Comparison of ENCODE assay signal across 1 cellular context in the genomic region with DNA sequence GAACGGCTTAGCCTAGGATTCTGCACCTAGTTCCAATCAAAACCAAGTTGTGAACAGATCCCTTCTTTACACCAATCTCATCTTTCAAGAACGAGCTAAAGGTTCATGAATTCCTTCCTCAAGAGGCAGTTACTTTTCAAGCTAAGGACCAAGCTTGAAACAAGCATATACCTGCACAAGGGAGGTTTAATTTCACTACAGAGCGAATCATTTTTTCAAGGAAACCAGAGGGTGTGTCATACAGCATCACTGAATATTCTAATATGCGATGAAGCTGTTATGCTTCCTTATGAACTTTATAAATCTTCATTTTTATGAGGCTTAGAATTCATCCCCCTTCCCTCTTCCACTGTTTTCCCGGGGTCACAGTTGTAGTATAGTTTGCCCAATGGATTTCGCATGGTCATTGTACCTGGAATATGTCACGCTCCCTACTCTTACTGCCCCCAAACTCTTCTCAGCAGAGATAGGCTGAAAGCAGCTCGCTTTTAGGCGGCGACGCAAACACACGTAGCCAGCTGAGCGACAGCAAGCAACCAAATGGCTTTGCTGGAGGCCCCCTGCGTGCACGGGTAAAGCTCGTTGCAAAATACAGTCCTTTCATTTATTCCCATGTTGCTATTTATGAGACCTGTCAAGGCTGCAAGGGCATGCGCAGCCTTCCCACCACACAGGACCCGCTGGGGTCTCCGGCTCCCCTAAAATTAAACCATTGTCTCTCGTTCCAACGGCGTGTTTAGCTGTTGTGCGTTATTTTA.
TF ChIP-seq lines count a peak whose summit lies in the region.

No MANE protein-coding gene starts in this region.

TF ChIP-seq in K562, 482 proteins besides CTCF, POLR2A, EP300 and RAD21 (continued from another document and continues in another):
- TF ChIP-seq ZNF583 (CRISPR knock-in tag; IDR thresholded peaks at IDR 0.05) = no peak
- no peak for TF ChIP-seq ZNF707 (CRISPR knock-in tag; conservative IDR thresholded peaks at IDR 0.05)
- TF ChIP-seq NFXL1 (CRISPR knock-in tag; IDR thresholded peaks at IDR 0.05) = no peak
- TF ChIP-seq ZNF174 (CRISPR knock-in tag; IDR thresholded peaks at IDR 0.05) = no peak
- TF ChIP-seq CAMTA2 (CRISPR knock-in tag; conservative IDR thresholded peaks at IDR 0.05) = no peak
- peak; percentile 45 for TF ChIP-seq CXXC5 (CRISPR knock-in tag; IDR thresholded peaks at IDR 0.05)
- no peak for TF ChIP-seq ZNF146 (CRISPR knock-in tag; IDR thresholded peaks at IDR 0.05; ENCODE audit: unreplicated experiment)
- TF ChIP-seq ZNF780A (CRISPR knock-in tag; IDR thresholded peaks at IDR 0.05) = no peak
- no peak for TF ChIP-seq SMAD4 (CRISPR knock-in tag; conservative IDR thresholded peaks at IDR 0.05)
- TF ChIP-seq HEY1 (CRISPR knock-in tag; IDR thresholded peaks at IDR 0.05; ENCODE audit: borderline replicate concordance) = no peak
- peak; percentile 33; the same call in 1 of the 2 replicates for TF ChIP-seq CTBP1 (IDR thresholded peaks at IDR 0.05; ENCODE audit: borderline replicate concordance)
- TF ChIP-seq, protein P1, sequence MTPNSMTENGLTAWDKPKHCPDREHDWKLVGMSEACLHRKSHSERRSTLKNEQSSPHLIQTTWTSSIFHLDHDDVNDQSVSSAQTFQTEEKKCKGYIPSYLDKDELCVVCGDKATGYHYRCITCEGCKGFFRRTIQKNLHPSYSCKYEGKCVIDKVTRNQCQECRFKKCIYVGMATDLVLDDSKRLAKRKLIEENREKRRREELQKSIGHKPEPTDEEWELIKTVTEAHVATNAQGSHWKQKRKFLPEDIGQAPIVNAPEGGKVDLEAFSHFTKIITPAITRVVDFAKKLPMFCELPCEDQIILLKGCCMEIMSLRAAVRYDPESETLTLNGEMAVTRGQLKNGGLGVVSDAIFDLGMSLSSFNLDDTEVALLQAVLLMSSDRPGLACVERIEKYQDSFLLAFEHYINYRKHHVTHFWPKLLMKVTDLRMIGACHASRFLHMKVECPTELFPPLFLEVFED (CRISPR knock-in tag; conservative IDR thresholded peaks at IDR 0.05) = no peak
- TF ChIP-seq FOXK2 (conservative IDR thresholded peaks at IDR 0.05 in 1 of 2, IDR thresholded peaks at IDR 0.05 in 1 of 2; ENCODE audit: low read depth in 2 of 2) = peak; percentile 48 to 65; a peak in 2 of 4 replicates
- TF ChIP-seq, protein P2, sequence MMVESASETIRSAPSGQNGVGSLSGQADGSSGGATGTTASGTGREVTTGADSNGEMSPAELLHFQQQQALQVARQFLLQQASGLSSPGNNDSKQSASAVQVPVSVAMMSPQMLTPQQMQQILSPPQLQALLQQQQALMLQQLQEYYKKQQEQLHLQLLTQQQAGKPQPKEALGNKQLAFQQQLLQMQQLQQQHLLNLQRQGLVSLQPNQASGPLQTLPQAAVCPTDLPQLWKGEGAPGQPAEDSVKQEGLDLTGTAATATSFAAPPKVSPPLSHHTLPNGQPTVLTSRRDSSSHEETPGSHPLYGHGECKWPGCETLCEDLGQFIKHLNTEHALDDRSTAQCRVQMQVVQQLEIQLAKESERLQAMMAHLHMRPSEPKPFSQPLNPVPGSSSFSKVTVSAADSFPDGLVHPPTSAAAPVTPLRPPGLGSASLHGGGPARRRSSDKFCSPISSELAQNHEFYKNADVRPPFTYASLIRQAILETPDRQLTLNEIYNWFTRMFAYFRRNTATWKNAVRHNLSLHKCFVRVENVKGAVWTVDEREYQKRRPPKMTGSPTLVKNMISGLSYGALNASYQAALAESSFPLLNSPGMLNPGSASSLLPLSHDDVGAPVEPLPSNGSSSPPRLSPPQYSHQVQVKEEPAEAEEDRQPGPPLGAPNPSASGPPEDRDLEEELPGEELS (CRISPR knock-in tag; IDR thresholded peaks at IDR 0.05; ENCODE audit: borderline replicate concordance) = no peak
- TF ChIP-seq, protein P3, sequence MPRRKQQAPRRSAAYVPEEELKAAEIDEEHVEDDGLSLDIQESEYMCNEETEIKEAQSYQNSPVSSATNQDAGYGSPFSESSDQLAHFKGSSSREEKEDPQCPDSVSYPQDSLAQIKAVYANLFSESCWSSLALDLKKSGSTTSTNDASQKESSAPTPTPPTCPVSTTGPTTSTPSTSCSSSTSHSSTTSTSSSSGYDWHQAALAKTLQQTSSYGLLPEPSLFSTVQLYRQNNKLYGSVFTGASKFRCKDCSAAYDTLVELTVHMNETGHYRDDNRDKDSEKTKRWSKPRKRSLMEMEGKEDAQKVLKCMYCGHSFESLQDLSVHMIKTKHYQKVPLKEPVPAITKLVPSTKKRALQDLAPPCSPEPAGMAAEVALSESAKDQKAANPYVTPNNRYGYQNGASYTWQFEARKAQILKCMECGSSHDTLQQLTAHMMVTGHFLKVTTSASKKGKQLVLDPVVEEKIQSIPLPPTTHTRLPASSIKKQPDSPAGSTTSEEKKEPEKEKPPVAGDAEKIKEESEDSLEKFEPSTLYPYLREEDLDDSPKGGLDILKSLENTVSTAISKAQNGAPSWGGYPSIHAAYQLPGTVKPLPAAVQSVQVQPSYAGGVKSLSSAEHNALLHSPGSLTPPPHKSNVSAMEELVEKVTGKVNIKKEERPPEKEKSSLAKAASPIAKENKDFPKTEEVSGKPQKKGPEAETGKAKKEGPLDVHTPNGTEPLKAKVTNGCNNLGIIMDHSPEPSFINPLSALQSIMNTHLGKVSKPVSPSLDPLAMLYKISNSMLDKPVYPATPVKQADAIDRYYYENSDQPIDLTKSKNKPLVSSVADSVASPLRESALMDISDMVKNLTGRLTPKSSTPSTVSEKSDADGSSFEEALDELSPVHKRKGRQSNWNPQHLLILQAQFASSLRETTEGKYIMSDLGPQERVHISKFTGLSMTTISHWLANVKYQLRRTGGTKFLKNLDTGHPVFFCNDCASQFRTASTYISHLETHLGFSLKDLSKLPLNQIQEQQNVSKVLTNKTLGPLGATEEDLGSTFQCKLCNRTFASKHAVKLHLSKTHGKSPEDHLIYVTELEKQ (CRISPR knock-in tag; IDR thresholded peaks at IDR 0.05) = no peak
- TF ChIP-seq ZNF766 (CRISPR knock-in tag; conservative IDR thresholded peaks at IDR 0.05) = 0 out of 2 replicates have a peak, but pooled peaks have one; percentile 30
- TF ChIP-seq MAFG (tag; conservative IDR thresholded peaks at IDR 0.05) = peak; percentile 79
- TF ChIP-seq HDGF (IDR thresholded peaks at IDR 0.05) = no peak
- TF ChIP-seq, protein P4, sequence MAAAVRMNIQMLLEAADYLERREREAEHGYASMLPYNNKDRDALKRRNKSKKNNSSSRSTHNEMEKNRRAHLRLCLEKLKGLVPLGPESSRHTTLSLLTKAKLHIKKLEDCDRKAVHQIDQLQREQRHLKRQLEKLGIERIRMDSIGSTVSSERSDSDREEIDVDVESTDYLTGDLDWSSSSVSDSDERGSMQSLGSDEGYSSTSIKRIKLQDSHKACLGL (CRISPR knock-in tag; IDR thresholded peaks at IDR 0.05; ENCODE audit: borderline replicate concordance, poor library complexity, severe bottlenecking) = peak; percentile 29
- TF ChIP-seq CBX5 (IDR thresholded peaks at IDR 0.05; ENCODE audit: borderline replicate concordance, low read depth) = no peak
- TF ChIP-seq, protein P5, sequence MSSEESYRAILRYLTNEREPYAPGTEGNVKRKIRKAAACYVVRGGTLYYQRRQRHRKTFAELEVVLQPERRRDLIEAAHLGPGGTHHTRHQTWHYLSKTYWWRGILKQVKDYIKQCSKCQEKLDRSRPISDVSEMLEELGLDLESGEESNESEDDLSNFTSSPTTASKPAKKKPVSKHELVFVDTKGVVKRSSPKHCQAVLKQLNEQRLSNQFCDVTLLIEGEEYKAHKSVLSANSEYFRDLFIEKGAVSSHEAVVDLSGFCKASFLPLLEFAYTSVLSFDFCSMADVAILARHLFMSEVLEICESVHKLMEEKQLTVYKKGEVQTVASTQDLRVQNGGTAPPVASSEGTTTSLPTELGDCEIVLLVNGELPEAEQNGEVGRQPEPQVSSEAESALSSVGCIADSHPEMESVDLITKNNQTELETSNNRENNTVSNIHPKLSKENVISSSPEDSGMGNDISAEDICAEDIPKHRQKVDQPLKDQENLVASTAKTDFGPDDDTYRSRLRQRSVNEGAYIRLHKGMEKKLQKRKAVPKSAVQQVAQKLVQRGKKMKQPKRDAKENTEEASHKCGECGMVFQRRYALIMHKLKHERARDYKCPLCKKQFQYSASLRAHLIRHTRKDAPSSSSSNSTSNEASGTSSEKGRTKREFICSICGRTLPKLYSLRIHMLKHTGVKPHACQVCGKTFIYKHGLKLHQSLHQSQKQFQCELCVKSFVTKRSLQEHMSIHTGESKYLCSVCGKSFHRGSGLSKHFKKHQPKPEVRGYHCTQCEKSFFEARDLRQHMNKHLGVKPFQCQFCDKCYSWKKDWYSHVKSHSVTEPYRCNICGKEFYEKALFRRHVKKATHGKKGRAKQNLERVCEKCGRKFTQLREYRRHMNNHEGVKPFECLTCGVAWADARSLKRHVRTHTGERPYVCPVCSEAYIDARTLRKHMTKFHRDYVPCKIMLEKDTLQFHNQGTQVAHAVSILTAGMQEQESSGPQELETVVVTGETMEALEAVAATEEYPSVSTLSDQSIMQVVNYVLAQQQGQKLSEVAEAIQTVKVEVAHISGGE (CRISPR knock-in tag; IDR thresholded peaks at IDR 0.05) = no peak
- no peak for TF ChIP-seq GTF2A2 (tag; IDR thresholded peaks at IDR 0.05)
- TF ChIP-seq DDX20 (tag; IDR thresholded peaks at IDR 0.05; ENCODE audit: low read depth) = no peak
- no peak for TF ChIP-seq ZNF507 (tag; conservative IDR thresholded peaks at IDR 0.05)
- TF ChIP-seq, protein P6, sequence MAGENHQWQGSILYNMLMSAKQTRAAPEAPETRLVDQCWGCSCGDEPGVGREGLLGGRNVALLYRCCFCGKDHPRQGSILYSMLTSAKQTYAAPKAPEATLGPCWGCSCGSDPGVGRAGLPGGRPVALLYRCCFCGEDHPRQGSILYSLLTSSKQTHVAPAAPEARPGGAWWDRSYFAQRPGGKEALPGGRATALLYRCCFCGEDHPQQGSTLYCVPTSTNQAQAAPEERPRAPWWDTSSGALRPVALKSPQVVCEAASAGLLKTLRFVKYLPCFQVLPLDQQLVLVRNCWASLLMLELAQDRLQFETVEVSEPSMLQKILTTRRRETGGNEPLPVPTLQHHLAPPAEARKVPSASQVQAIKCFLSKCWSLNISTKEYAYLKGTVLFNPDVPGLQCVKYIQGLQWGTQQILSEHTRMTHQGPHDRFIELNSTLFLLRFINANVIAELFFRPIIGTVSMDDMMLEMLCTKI (IDR thresholded peaks at IDR 0.05; ENCODE audit: partially characterized antibody) = no peak
- TF ChIP-seq ATF7 (IDR thresholded peaks at IDR 0.05) = no peak
- no peak for TF ChIP-seq NCOA6 (IDR thresholded peaks at IDR 0.05)
- peak; percentile 61 for TF ChIP-seq TAF9B (IDR thresholded peaks at IDR 0.05; ENCODE audit: partially characterized antibody)
- peak; percentile 42 for TF ChIP-seq PML (IDR thresholded peaks at IDR 0.05; ENCODE audit: low read length)
- no peak for TF ChIP-seq SPI1 (IDR thresholded peaks at IDR 0.05; ENCODE audit: borderline replicate concordance, low read depth, low read length)
- TF ChIP-seq, protein P7, sequence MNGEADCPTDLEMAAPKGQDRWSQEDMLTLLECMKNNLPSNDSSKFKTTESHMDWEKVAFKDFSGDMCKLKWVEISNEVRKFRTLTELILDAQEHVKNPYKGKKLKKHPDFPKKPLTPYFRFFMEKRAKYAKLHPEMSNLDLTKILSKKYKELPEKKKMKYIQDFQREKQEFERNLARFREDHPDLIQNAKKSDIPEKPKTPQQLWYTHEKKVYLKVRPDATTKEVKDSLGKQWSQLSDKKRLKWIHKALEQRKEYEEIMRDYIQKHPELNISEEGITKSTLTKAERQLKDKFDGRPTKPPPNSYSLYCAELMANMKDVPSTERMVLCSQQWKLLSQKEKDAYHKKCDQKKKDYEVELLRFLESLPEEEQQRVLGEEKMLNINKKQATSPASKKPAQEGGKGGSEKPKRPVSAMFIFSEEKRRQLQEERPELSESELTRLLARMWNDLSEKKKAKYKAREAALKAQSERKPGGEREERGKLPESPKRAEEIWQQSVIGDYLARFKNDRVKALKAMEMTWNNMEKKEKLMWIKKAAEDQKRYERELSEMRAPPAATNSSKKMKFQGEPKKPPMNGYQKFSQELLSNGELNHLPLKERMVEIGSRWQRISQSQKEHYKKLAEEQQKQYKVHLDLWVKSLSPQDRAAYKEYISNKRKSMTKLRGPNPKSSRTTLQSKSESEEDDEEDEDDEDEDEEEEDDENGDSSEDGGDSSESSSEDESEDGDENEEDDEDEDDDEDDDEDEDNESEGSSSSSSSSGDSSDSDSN (IDR thresholded peaks at IDR 0.05; ENCODE audit: borderline replicate concordance in 1 of 2, low read depth in 2 of 2, low read length in 2 of 2) = no peak
- TF ChIP-seq, protein P8, sequence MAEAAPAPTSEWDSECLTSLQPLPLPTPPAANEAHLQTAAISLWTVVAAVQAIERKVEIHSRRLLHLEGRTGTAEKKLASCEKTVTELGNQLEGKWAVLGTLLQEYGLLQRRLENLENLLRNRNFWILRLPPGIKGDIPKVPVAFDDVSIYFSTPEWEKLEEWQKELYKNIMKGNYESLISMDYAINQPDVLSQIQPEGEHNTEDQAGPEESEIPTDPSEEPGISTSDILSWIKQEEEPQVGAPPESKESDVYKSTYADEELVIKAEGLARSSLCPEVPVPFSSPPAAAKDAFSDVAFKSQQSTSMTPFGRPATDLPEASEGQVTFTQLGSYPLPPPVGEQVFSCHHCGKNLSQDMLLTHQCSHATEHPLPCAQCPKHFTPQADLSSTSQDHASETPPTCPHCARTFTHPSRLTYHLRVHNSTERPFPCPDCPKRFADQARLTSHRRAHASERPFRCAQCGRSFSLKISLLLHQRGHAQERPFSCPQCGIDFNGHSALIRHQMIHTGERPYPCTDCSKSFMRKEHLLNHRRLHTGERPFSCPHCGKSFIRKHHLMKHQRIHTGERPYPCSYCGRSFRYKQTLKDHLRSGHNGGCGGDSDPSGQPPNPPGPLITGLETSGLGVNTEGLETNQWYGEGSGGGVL (CRISPR knock-in tag; IDR thresholded peaks at IDR 0.05) = no peak
- no peak for TF ChIP-seq PTRF (tag; IDR thresholded peaks at IDR 0.05)
- no peak for TF ChIP-seq NR3C1 (CRISPR knock-in tag; IDR thresholded peaks at IDR 0.05)
- no peak for TF ChIP-seq STAG1 (CRISPR knock-in tag; IDR thresholded peaks at IDR 0.05; ENCODE audit: borderline replicate concordance)
- no peak for TF ChIP-seq TAF15 (IDR thresholded peaks at IDR 0.05; ENCODE audit: low read depth, low read length)
- no peak for TF ChIP-seq MYNN (IDR thresholded peaks at IDR 0.05)
- no peak for TF ChIP-seq MYNN (CRISPR knock-in tag; IDR thresholded peaks at IDR 0.05)
- no peak; the same call in 1 of the 2 replicates for TF ChIP-seq ARID2 (IDR thresholded peaks at IDR 0.05)
- TF ChIP-seq, protein P9, sequence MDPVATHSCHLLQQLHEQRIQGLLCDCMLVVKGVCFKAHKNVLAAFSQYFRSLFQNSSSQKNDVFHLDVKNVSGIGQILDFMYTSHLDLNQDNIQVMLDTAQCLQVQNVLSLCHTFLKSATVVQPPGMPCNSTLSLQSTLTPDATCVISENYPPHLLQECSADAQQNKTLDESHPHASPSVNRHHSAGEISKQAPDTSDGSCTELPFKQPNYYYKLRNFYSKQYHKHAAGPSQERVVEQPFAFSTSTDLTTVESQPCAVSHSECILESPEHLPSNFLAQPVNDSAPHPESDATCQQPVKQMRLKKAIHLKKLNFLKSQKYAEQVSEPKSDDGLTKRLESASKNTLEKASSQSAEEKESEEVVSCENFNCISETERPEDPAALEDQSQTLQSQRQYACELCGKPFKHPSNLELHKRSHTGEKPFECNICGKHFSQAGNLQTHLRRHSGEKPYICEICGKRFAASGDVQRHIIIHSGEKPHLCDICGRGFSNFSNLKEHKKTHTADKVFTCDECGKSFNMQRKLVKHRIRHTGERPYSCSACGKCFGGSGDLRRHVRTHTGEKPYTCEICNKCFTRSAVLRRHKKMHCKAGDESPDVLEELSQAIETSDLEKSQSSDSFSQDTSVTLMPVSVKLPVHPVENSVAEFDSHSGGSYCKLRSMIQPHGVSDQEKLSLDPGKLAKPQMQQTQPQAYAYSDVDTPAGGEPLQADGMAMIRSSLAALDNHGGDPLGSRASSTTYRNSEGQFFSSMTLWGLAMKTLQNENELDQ (CRISPR knock-in tag; IDR thresholded peaks at IDR 0.05; ENCODE audit: borderline replicate concordance) = 0 out of 2 replicates have a peak, but pooled peaks have one; percentile 13
- TF ChIP-seq NR2C2 (CRISPR knock-in tag; IDR thresholded peaks at IDR 0.05) = no peak
- no peak for TF ChIP-seq NR2C2 (tag; IDR thresholded peaks at IDR 0.05)
